ENCODE assay signal across 15 cellular contexts in the genomic region with DNA sequence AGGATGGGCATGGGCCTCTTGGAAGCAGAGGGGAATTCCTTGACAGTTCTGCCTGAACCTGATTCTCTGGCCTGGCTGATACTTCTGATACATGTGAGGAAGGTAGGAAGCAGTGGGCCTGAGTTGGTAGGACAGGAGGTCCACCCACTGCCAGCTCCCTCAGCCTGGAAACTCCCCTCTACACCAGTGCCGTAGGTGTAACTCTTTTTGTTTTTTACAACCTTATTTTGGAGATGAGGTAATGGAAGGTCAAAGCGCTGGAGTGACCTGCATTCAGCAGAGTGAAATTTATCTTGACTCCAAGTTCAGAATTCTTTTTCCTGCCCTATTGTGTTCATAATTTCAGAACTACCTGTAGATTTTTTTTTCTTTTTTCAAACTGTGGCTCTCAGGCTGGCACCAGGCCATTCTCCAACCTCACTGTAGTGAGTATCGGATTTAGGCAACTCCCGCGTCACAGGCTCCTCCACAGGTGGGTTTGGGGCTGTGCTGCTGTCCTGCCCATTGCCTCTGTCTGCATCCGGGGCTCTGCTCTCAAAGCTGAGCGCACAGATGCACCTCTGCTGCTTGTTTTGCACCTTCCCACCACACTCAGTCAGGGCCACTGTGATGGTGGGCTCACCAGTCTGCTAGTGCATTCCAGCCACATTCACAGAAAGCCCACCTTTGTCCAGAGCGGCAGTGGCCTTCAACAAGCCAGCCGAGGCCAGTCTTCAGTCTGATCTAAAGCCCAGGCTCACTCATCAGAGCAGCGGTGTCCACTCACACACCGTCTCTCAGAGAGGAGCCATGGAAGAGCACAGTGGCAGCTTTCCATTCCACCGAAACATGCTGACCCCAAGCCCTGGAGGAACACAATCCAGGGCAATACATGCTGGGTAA.
DNase-seq lines count a peak whose midpoint lies in the region; ATAC-seq and TF ChIP-seq lines count a peak whose summit lies in the region.
"Had no signal": no experiment of that assay in that cellular context is flagged by ENCODE, and none has a peak within 500 bp of the region (broad histone marks: within the 10 kb centered on the region; RNA-seq: fewer than 3 reads in every experiment).

No MANE protein-coding gene starts in this region.

- no peak overlapping the region for H2AFZ ChIP-seq in GM23338

- no peaks in the 10 kb centered on the region for H3K4me1 ChIP-seq in GM23338 (ENCODE audit: insufficient read depth)
- H3K4me1 ChIP-seq in testis, result peaks cover 5% of the 10 kb centered on the region
- H3K4me1 ChIP-seq in mesendoderm (ENCODE audit: control insufficient read depth, low read depth, low read length), result no peaks in the 10 kb centered on the region

- H2AK5ac ChIP-seq in mesendoderm (ENCODE audit: low read length), result no peak overlapping the region

- H3K9me2 ChIP-seq in GM23338 (ENCODE audit: insufficient read depth), result no peaks in the 10 kb centered on the region

- no peak overlapping the region for H3K4ac ChIP-seq in mesendoderm (ENCODE audit: low read depth, low read length)

- no peak overlapping the region for H3K4me3 Mint-ChIP-seq in GM23338
- H3K4me3 Mint-ChIP-seq in activated CD8-positive, alpha-beta T cell treated with anti-CD3 and anti-CD28 coated beads, Interleukin-2, amount 10 ng/mL, durations not matched to agents 7 days and 5 days, result no peak overlapping the region
- H3K4me3 Mint-ChIP-seq in stimulated activated effector memory CD8-positive, alpha-beta T cell treated with anti-CD3 and anti-CD28 coated beads, Interleukin-12 subunit alpha, Interleukin-12 subunit beta, amount 100 ng/mL, for 72 hours, result no peak overlapping the region
- H3K4me3 Mint-ChIP-seq: brain had no signal

- peaks cover 31% of the 10 kb centered on the region; the same call in 2 of the 3 replicates for H3K36me3 Mint-ChIP-seq in GM23338 (ENCODE audit: low read depth)
- H3K36me3 Mint-ChIP-seq in activated CD8-positive, alpha-beta T cell treated with anti-CD3 and anti-CD28 coated beads, Interleukin-2, amount 10 ng/mL, durations not matched to agents 7 days and 5 days (ENCODE audit: low read depth), result peaks cover 36% of the 10 kb centered on the region
- H3K36me3 Mint-ChIP-seq in stimulated activated effector memory CD8-positive, alpha-beta T cell treated with anti-CD3 and anti-CD28 coated beads, Interleukin-12 subunit alpha, Interleukin-12 subunit beta, amount 100 ng/mL, for 72 hours, result peaks cover 15% of the 10 kb centered on the region

- H3K79me2 ChIP-seq in GM23338 (replicated peaks; ENCODE audit: insufficient read depth), result no peaks in the 10 kb centered on the region
- no peaks in the 10 kb centered on the region for H3K79me2 ChIP-seq in mesendoderm (ENCODE audit: control insufficient read depth, insufficient read depth, low read length)

- POLR2A ChIA-PET in activated CD8-positive, alpha-beta T cell treated with anti-CD3 and anti-CD28 coated beads, Interleukin-2, amount 10 ng/mL, durations not matched to agents 7 days and 5 days (lab: Charles Lee), result interaction anchor here (1.0 kb wide), 1 partner anchor 86 kb away, joined by 3 read pairs; no protein-coding TSS in a partner anchor

- no peaks in the 10 kb centered on the region for H3F3A ChIP-seq in GM23338 (replicated peaks; ENCODE audit: low read depth)

- H3K27ac ChIP-seq in GM23338 (ENCODE audit: low read depth) (no peak overlapping the region), testis (no peak overlapping the region), mesendoderm (ENCODE audit: low read depth, low read length) (no peak overlapping the region)
- H3K27ac ChIP-seq: left lung, neutrophil had no signal

- TF ChIP-seq POLR2A in testis (IDR thresholded peaks at IDR 0.05), result no peak

- H3K4me3 ChIP-seq in GM23338, result no peak overlapping the region
- H3K4me3 ChIP-seq in testis, result no peak overlapping the region
- no peak overlapping the region for H3K4me3 ChIP-seq in mesendoderm (ENCODE audit: low read length)
- H3K4me3 ChIP-seq: K562, left lung, smooth muscle cell had no signal

- no peaks in the 10 kb centered on the region for H3K9me3 Mint-ChIP-seq in GM23338
- H3K9me3 Mint-ChIP-seq in activated CD8-positive, alpha-beta T cell treated with anti-CD3 and anti-CD28 coated beads, Interleukin-2, amount 10 ng/mL, durations not matched to agents 7 days and 5 days (ENCODE audit: insufficient read depth), result no peaks in the 10 kb centered on the region
- no peaks in the 10 kb centered on the region for H3K9me3 Mint-ChIP-seq in stimulated activated effector memory CD8-positive, alpha-beta T cell treated with anti-CD3 and anti-CD28 coated beads, Interleukin-12 subunit alpha, Interleukin-12 subunit beta, amount 100 ng/mL, for 72 hours
- H3K9me3 Mint-ChIP-seq: brain had no signal

- H2BK5ac ChIP-seq in mesendoderm (ENCODE audit: low read length), result no peak overlapping the region

- 82 to 92% methylated on average over 10 to 12 of the region's 12 CpGs for WGBS in testis, 2 donors
- no CpG with 5 or more reads among the region's 12 CpGs for WGBS in mesendoderm (ENCODE audit: extremely low coverage, insufficient coverage, low lambda C conversion rate)

- no peaks in the 10 kb centered on the region for H3K4me1 Mint-ChIP-seq in GM23338
- peaks cover 5% of the 10 kb centered on the region for H3K4me1 Mint-ChIP-seq in activated CD8-positive, alpha-beta T cell treated with anti-CD3 and anti-CD28 coated beads, Interleukin-2, amount 10 ng/mL, durations not matched to agents 7 days and 5 days (ENCODE audit: low read depth)
- H3K4me1 Mint-ChIP-seq in stimulated activated effector memory CD8-positive, alpha-beta T cell treated with anti-CD3 and anti-CD28 coated beads, Interleukin-12 subunit alpha, Interleukin-12 subunit beta, amount 100 ng/mL, for 72 hours, result peaks cover 20% of the 10 kb centered on the region

- no peak overlapping the region for H2BK120ac ChIP-seq in mesendoderm (ENCODE audit: low read depth, low read length)

- intact Hi-C loops in testis (cut with DNase I; ENCODE audit: low total_unique reads), result loop anchor here (10.0 kb wide), 1 partner anchor 448 kb away; no protein-coding TSS in a partner anchor

- peak; percentile 47 for DNase-seq in activated CD8-positive, alpha-beta memory T cell treated with anti-CD3 and anti-CD28 coated beads, Interleukin-2, amount 50 U/mL, for 48 hours
- DNase-seq in activated CD8-positive, alpha-beta memory T cell treated with anti-CD3 and anti-CD28 coated beads, Interleukin-2, amount 50 U/mL, for 4 hours, result no peak
- DNase-seq in GM23338 (ENCODE audit: low spot score) (no peak), testis (no peak), HuH-7 (ENCODE audit: low spot score) (no peak), mesendoderm (no peak)
- DNase-seq in activated CD8-positive, alpha-beta T cell treated with anti-CD3 and anti-CD28 coated beads, Interleukin-2, amount 10 ng/mL, durations not matched to agents 7 days and 5 days, result peak; percentile 19
- DNase-seq in stimulated activated effector memory CD8-positive, alpha-beta T cell treated with anti-CD3 and anti-CD28 coated beads, Interleukin-12 subunit alpha, Interleukin-12 subunit beta, amount 100 ng/mL, for 72 hours (ENCODE audit: low spot score in 2 of 2), result no peak
- DNase-seq: left lung; NCI-H1694; NK-92 treated with Interleukin-12 subunit alpha and Interleukin-12 subunit beta, amount 100 ng/mL, for 24 hours had no signal

- H4K5ac ChIP-seq in mesendoderm (ENCODE audit: low read length), result no peak overlapping the region

- H3K9me3 ChIP-seq in testis, result no peaks in the 10 kb centered on the region
- H3K9me3 ChIP-seq: left lung, neutrophil had no signal

- H4K8ac ChIP-seq in mesendoderm (ENCODE audit: low read depth, low read length), result no peak overlapping the region

- no peak overlapping the region for H2BK15ac ChIP-seq in mesendoderm (replicated peaks; ENCODE audit: low read depth)

- no peak overlapping the region for H3K23ac ChIP-seq in mesendoderm (ENCODE audit: low read length)

- H3K27me3 ChIP-seq in GM23338 (ENCODE audit: insufficient read depth) (no peaks in the 10 kb centered on the region), testis (no peaks in the 10 kb centered on the region), mesendoderm (ENCODE audit: insufficient read depth, low read length, poor library complexity) (no peaks in the 10 kb centered on the region)
- H3K27me3 ChIP-seq: left lung, neutrophil had no signal

- no peak overlapping the region for H3K4me2 ChIP-seq in GM23338
- no peak overlapping the region for H3K4me2 ChIP-seq in mesendoderm (ENCODE audit: low read length)
- H3K4me2 ChIP-seq: smooth muscle cell had no signal

- no peak overlapping the region for H3K9ac ChIP-seq in mesendoderm (ENCODE audit: low read length)

- H4K20me1 ChIP-seq in GM23338 (replicated peaks; ENCODE audit: insufficient read depth), result peaks cover 7% of the 10 kb centered on the region; the same call in 1 of the 2 replicates

- ATAC-seq in GM23338, result no peak
- no peak for ATAC-seq in activated CD8-positive, alpha-beta T cell treated with anti-CD3 and anti-CD28 coated beads, Interleukin-2, amount 10 ng/mL, durations not matched to agents 7 days and 5 days
- ATAC-seq in stimulated activated effector memory CD8-positive, alpha-beta T cell treated with anti-CD3 and anti-CD28 coated beads, Interleukin-12 subunit alpha, Interleukin-12 subunit beta, amount 100 ng/mL, for 72 hours, result peak; percentile 37
- ATAC-seq: K562 had no signal

- H3K27me3 Mint-ChIP-seq in GM23338 (ENCODE audit: insufficient read depth, low read depth, poor library complexity), result peaks cover 4% of the 10 kb centered on the region
- no peaks in the 10 kb centered on the region for H3K27me3 Mint-ChIP-seq in activated CD8-positive, alpha-beta T cell treated with anti-CD3 and anti-CD28 coated beads, Interleukin-2, amount 10 ng/mL, durations not matched to agents 7 days and 5 days (ENCODE audit: low read depth)
- H3K27me3 Mint-ChIP-seq: brain had no signal

- H3K36me3 ChIP-seq in GM23338 (ENCODE audit: insufficient read depth) (no peaks in the 10 kb centered on the region; the same call in 1 of the 2 replicates), testis (ENCODE audit: low read depth, missing control alignments) (no peaks in the 10 kb centered on the region), mesendoderm (ENCODE audit: control insufficient read depth, insufficient read depth, low read length) (no peaks in the 10 kb centered on the region)

- H3K18ac ChIP-seq in mesendoderm (ENCODE audit: low read length), result no peak overlapping the region

- no peaks in the 10 kb centered on the region for H3K79me1 ChIP-seq in mesendoderm (ENCODE audit: low read length)

- peak overlapping the region; percentile 23; the same call in 1 of the 2 replicates for H3K27ac Mint-ChIP-seq in GM23338
- H3K27ac Mint-ChIP-seq in activated CD8-positive, alpha-beta T cell treated with anti-CD3 and anti-CD28 coated beads, Interleukin-2, amount 10 ng/mL, durations not matched to agents 7 days and 5 days, result peak overlapping the region; percentile 63
- no peak overlapping the region for H3K27ac Mint-ChIP-seq in stimulated activated effector memory CD8-positive, alpha-beta T cell treated with anti-CD3 and anti-CD28 coated beads, Interleukin-12 subunit alpha, Interleukin-12 subunit beta, amount 100 ng/mL, for 72 hours
- H3K27ac Mint-ChIP-seq: brain had no signal

- CTCF ChIA-PET in activated CD8-positive, alpha-beta T cell treated with anti-CD3 and anti-CD28 coated beads, Interleukin-2, amount 10 ng/mL, durations not matched to agents 7 days and 5 days (lab: Charles Lee), result interaction anchor here (1.0 to 2.1 kb wide), 3 partner anchors 53 to 476 kb away, joined by 3 to 8 read pairs (median 3); no protein-coding TSS in a partner anchor

- TF ChIP-seq CTCF in GM23338 (conservative IDR thresholded peaks at IDR 0.05; ENCODE audit: low read depth in 2 of 2) (no peak), testis (IDR thresholded peaks at IDR 0.05) (no peak)

- H3K56ac ChIP-seq in mesendoderm (ENCODE audit: low read length), result no peak overlapping the region

Comparison
In these comparisons a context has a peak if more than half of its experiments do, and no peak if none do; other contexts are left out.
1. DNase-seq: peak in activated CD8-positive, alpha-beta memory T cell treated with anti-CD3 and anti-CD28 coated beads, Interleukin-2, amount 50 U/mL, for 48 hours (single experiment) and activated CD8-positive, alpha-beta T cell treated with anti-CD3 and anti-CD28 coated beads, Interleukin-2, amount 10 ng/mL, durations not matched to agents 7 days and 5 days (single experiment); none in activated CD8-positive, alpha-beta memory T cell treated with anti-CD3 and anti-CD28 coated beads, Interleukin-2, amount 50 U/mL, for 4 hours (single experiment), GM23338 (single experiment), stimulated activated effector memory CD8-positive, alpha-beta T cell treated with anti-CD3 and anti-CD28 coated beads, Interleukin-12 subunit alpha, Interleukin-12 subunit beta, amount 100 ng/mL, for 72 hours (0 of 2), testis (single experiment), HuH-7 (single experiment) and mesendoderm (single experiment).